2 cellular contexts compared by ENCODE assay signal in genomic region chr1:2810899-2811525, GRCh38.
TF ChIP-seq lines count a peak whose summit lies in the region.

No MANE protein-coding gene starts in this region.

TF ChIP-seq in HepG2, 621 proteins besides CTCF, POLR2A, EP300 and RAD21 (continues in another document):
- TF ChIP-seq USF2 (IDR thresholded peaks at IDR 0.05; ENCODE audit: low read depth, low read length): no peak
- no peak for TF ChIP-seq USF2 (CRISPR knock-in tag; IDR thresholded peaks at IDR 0.05; ENCODE audit: borderline replicate concordance)
- peak; percentile 50; the same call in 1 of the 2 replicates for TF ChIP-seq POLR2G (IDR thresholded peaks at IDR 0.05; ENCODE audit: low read depth, low read length)
- no peak for TF ChIP-seq ZNF614 (CRISPR knock-in tag; IDR thresholded peaks at IDR 0.05; ENCODE audit: borderline replicate concordance)
- no peak for TF ChIP-seq ZNF276 (CRISPR knock-in tag; IDR thresholded peaks at IDR 0.05; ENCODE audit: low read depth)
- TF ChIP-seq BCL6 (CRISPR knock-in tag; IDR thresholded peaks at IDR 0.05): 0 out of 2 replicates have a peak, but pooled peaks have one; percentile 50
- TF ChIP-seq ZFYVE20 (CRISPR knock-in tag; IDR thresholded peaks at IDR 0.05; ENCODE audit: borderline replicate concordance, low read depth): no peak
- no peak for TF ChIP-seq SIX1 (CRISPR knock-in tag; IDR thresholded peaks at IDR 0.05; ENCODE audit: borderline replicate concordance)
- no peak for TF ChIP-seq ZNF101 (CRISPR knock-in tag; IDR thresholded peaks at IDR 0.05; ENCODE audit: borderline replicate concordance, low read depth)
- TF ChIP-seq HNRNPH1 (optimal IDR thresholded peaks at IDR 0.05; ENCODE audit: low read depth, low read length): no peak
- TF ChIP-seq ZNF446 (CRISPR knock-in tag; IDR thresholded peaks at IDR 0.05): no peak
- no peak for TF ChIP-seq ZNF460 (CRISPR knock-in tag; IDR thresholded peaks at IDR 0.05; ENCODE audit: borderline replicate concordance)
- no peak for TF ChIP-seq ZNF597 (CRISPR knock-in tag; IDR thresholded peaks at IDR 0.05)
- peak; percentile 92 for TF ChIP-seq RXRA (CRISPR knock-in tag; IDR thresholded peaks at IDR 0.05)
- TF ChIP-seq HES4 (CRISPR knock-in tag; IDR thresholded peaks at IDR 0.05; ENCODE audit: borderline replicate concordance): no peak
- TF ChIP-seq THRA (CRISPR knock-in tag; IDR thresholded peaks at IDR 0.05; ENCODE audit: borderline replicate concordance): peak; percentile 68; the same call in 1 of the 2 replicates
- TF ChIP-seq HNF4A (CRISPR knock-in tag; IDR thresholded peaks at IDR 0.05): peak; percentile 48; the same call in 1 of the 2 replicates
- TF ChIP-seq DBP (CRISPR knock-in tag; IDR thresholded peaks at IDR 0.05; ENCODE audit: not compliant biosample characterization): no peak
- 0 out of 2 replicates have a peak, but pooled peaks have one; percentile 22 for TF ChIP-seq ZMYM2 (CRISPR knock-in tag; IDR thresholded peaks at IDR 0.05)
- TF ChIP-seq ZFP36 (IDR thresholded peaks at IDR 0.05; ENCODE audit: borderline replicate concordance, low read depth, low read length, partially characterized antibody): peak; percentile 92
- TF ChIP-seq ZFX (CRISPR knock-in tag; IDR thresholded peaks at IDR 0.05; ENCODE audit: low read depth): peak; percentile 60; the same call in 1 of the 2 replicates
- no peak for TF ChIP-seq NR1H2 (CRISPR knock-in tag; IDR thresholded peaks at IDR 0.05; ENCODE audit: borderline replicate concordance, low read depth)
- TF ChIP-seq ZNF546 (CRISPR knock-in tag; conservative IDR thresholded peaks at IDR 0.05): no peak
- TF ChIP-seq ARHGAP35 (CRISPR knock-in tag; IDR thresholded peaks at IDR 0.05; ENCODE audit: borderline replicate concordance): no peak
- no peak for TF ChIP-seq MTF1 (CRISPR knock-in tag; IDR thresholded peaks at IDR 0.05)
- no peak for TF ChIP-seq SOX13 (IDR thresholded peaks at IDR 0.05)
- TF ChIP-seq SOX13 (CRISPR knock-in tag; conservative IDR thresholded peaks at IDR 0.05 in 1 of 2, IDR thresholded peaks at IDR 0.05 in 1 of 2): peak in 1 of 2 experiments; percentile 16; a peak in 1 of 4 replicates
- peak; percentile 71; the same call in 1 of the 2 replicates for TF ChIP-seq PHF21A (CRISPR knock-in tag; IDR thresholded peaks at IDR 0.05)

TF ChIP-seq in K562, 482 proteins besides CTCF, POLR2A, EP300 and RAD21:
- TF ChIP-seq ZFP36 (IDR thresholded peaks at IDR 0.05; ENCODE audit: low read depth, low read length, partially characterized antibody) (peak; percentile 46), MYNN (IDR thresholded peaks at IDR 0.05) (no peak), MYNN (CRISPR knock-in tag; IDR thresholded peaks at IDR 0.05) (no peak)
